8 cellular contexts compared by ENCODE assay signal in the genomic region with DNA sequence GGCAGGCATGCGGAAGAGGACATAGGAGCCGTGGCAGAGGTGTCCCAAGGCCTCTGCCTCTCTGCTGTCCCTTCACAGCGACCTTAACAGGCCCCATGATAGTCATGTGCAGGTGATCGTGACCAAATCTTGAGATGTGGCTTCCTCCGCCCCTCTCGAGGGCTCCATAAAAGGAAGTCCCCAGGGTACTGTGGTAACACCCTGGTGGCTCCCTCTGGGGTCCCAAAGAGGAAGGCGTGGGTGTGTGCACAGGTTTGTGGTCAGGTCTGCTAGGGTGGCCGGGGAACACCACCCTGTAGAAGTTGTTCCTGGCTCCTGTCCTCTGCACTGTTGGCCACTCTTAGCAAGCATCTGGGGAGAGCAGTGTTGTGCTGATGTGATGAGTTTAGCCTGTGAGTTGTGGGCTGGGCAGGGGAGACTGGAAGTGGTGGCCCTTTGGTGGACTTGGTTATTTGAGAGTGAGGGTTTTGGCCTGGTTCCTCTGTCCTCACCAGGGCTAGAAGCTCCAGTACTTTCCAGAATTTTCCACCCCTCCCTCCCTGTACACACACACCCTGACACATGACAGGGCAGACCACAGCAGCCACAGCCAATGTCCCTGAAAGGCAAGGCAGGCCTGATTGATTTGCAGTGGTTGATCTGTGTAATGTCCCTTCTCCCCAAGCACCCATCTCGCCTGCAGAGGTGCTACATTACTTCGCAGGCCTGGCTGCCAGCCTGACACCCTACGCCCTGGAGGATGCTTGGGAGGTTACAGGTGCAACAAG.
DNase-seq lines count a peak whose midpoint lies in the region; ATAC-seq and TF ChIP-seq lines count a peak whose summit lies in the region.

No MANE protein-coding gene starts in this region.

- DNase-seq in GM12864 (ENCODE audit: low read depth), result peak; percentile 87
- DNase-seq in activated T-helper 2 cell treated with anti-CD3 and anti-CD28 coated beads, Interferon-gamma antibody, Interleukin-2, Interleukin-4, amounts not matched to agents 10 μg/mL and 5 μg/mL and 100 μg/mL, durations not matched to agents 14 hours and 24 hours and 36 hours (ENCODE audit: low spot score), result peak; percentile 36
- DNase-seq in mammary epithelial cell, result no peak
- no peak for DNase-seq in NCI-H446 treated with DMSO at 0.1 percent for 48 hours (lab: John Stamatoyannopoulos, UW)
- no peak for DNase-seq in right cardiac atrium
- no peak for DNase-seq in psoas muscle

- intact Hi-C loops in activated T-helper 2 cell treated with anti-CD3 and anti-CD28 coated beads, Interferon-gamma antibody, Interleukin-2, Interleukin-4, amounts not matched to agents 10 μg/mL and 5 μg/mL and 100 μg/mL, durations not matched to agents 14 hours and 24 hours and 36 hours (cut with micrococcal nuclease), result no loop called here
- intact Hi-C loops in mammary epithelial cell (cut with micrococcal nuclease) (no loop called here), right cardiac atrium (cut with DNase I) (no loop called here), psoas muscle (cut with DNase I) (no loop called here)

- H3K4me1 Mint-ChIP-seq in activated T-helper 2 cell treated with anti-CD3 and anti-CD28 coated beads, Interferon-gamma antibody, Interleukin-2, Interleukin-4, amounts not matched to agents 10 μg/mL and 5 μg/mL and 100 μg/mL, durations not matched to agents 14 hours and 24 hours and 36 hours (ENCODE audit: low read depth), result peaks cover 33% of the 10 kb centered on the region

- 86% methylated on average over 9 of the region's 11 CpGs for WGBS in mammary epithelial cell (ENCODE audit: low coverage, missing lambda C conversion rate)
- 76% methylated on average over 11 of the region's 11 CpGs for WGBS in right cardiac atrium
- WGBS in psoas muscle, 3 donors, result 69 to 75% (median 74%) methylated on average over 11 of the region's 11 CpGs

- ATAC-seq in GM19467 (IDR thresholded peaks at IDR 0.05; ENCODE audit: unreplicated experiment) (peak; percentile 91), HG03442 (IDR thresholded peaks at IDR 0.05; ENCODE audit: unreplicated experiment) (peak; percentile 94), right cardiac atrium (no peak), psoas muscle (no peak)

- H3K4me2 ChIP-seq in mammary epithelial cell (ENCODE audit: insufficient read depth, low read depth, low read length), result no peak overlapping the region

- no peaks in the 10 kb centered on the region for H4K20me1 ChIP-seq in mammary epithelial cell (ENCODE audit: insufficient read depth, low read length)

- H3K27ac ChIP-seq in mammary epithelial cell (ENCODE audit: insufficient read depth, low read depth, low read length) (no peak overlapping the region), right cardiac atrium (ENCODE audit: low read length) (no peak overlapping the region), psoas muscle (no peak overlapping the region)

- H3K27me3 Mint-ChIP-seq in activated T-helper 2 cell treated with anti-CD3 and anti-CD28 coated beads, Interferon-gamma antibody, Interleukin-2, Interleukin-4, amounts not matched to agents 10 μg/mL and 5 μg/mL and 100 μg/mL, durations not matched to agents 14 hours and 24 hours and 36 hours (ENCODE audit: low read depth), result peaks cover 4% of the 10 kb centered on the region

- no peaks in the 10 kb centered on the region for H3K36me3 ChIP-seq in mammary epithelial cell (ENCODE audit: insufficient read depth, low read length)
- H3K36me3 ChIP-seq in psoas muscle (ENCODE audit: insufficient read depth in 1 of 2, low read depth in 1 of 2), result no peaks in the 10 kb centered on the region

- no peak overlapping the region for H3K27ac Mint-ChIP-seq in activated T-helper 2 cell treated with anti-CD3 and anti-CD28 coated beads, Interferon-gamma antibody, Interleukin-2, Interleukin-4, amounts not matched to agents 10 μg/mL and 5 μg/mL and 100 μg/mL, durations not matched to agents 14 hours and 24 hours and 36 hours

- TF ChIP-seq CTCF in GM12864 (IDR thresholded peaks at IDR 0.05; ENCODE audit: low read depth, low read length, missing control alignments), result no peak
- TF ChIP-seq CTCF in mammary epithelial cell (conservative IDR thresholded peaks at IDR 0.05 in 1 of 2, IDR thresholded peaks at IDR 0.05 in 1 of 2; ENCODE audit: extremely low read depth in 1 of 2, insufficient read depth in 1 of 2, low read depth in 1 of 2, low read length in 2 of 2), result no peak
- no peak for TF ChIP-seq CTCF in psoas muscle (IDR thresholded peaks at IDR 0.05)

- H3K4me1 ChIP-seq in mammary epithelial cell (ENCODE audit: insufficient read depth, low read length) (peaks cover 4% of the 10 kb centered on the region), right cardiac atrium (ENCODE audit: control insufficient read depth, insufficient read depth, low read length) (no peaks in the 10 kb centered on the region), psoas muscle (no peaks in the 10 kb centered on the region)

- no peaks in the 10 kb centered on the region for H3K36me3 Mint-ChIP-seq in activated T-helper 2 cell treated with anti-CD3 and anti-CD28 coated beads, Interferon-gamma antibody, Interleukin-2, Interleukin-4, amounts not matched to agents 10 μg/mL and 5 μg/mL and 100 μg/mL, durations not matched to agents 14 hours and 24 hours and 36 hours (ENCODE audit: low read depth)

- no peak overlapping the region for H2AFZ ChIP-seq in mammary epithelial cell (ENCODE audit: low read depth, low read length)

- dilution Hi-C loops in mammary epithelial cell (cut with HindIII; ENCODE audit: low sequenced_read_pairs), result no loop called here

- CTCF ChIA-PET in mammary epithelial cell (lab: Charles Lee; ENCODE audit: low non-redundant PET), result no interaction called here

- no TSS peak for BruUV-seq in mammary epithelial cell (replicated peaks; lab: Mats Ljungman, UMichigan)

- peaks cover 3% of the 10 kb centered on the region for H3K9me3 Mint-ChIP-seq in activated T-helper 2 cell treated with anti-CD3 and anti-CD28 coated beads, Interferon-gamma antibody, Interleukin-2, Interleukin-4, amounts not matched to agents 10 μg/mL and 5 μg/mL and 100 μg/mL, durations not matched to agents 14 hours and 24 hours and 36 hours

- H3K9ac ChIP-seq in mammary epithelial cell (ENCODE audit: insufficient read depth, low read length), result no peak overlapping the region

- H3K27me3 ChIP-seq in mammary epithelial cell (ENCODE audit: insufficient read depth, low read length), result peaks cover 3% of the 10 kb centered on the region
- H3K27me3 ChIP-seq in right cardiac atrium (ENCODE audit: control insufficient read depth, insufficient read depth), result no peaks in the 10 kb centered on the region
- H3K27me3 ChIP-seq in psoas muscle (ENCODE audit: insufficient read depth in 3 of 3, low read length in 2 of 3), result peaks cover 0 to 7% (median 3%) of the 10 kb centered on the region in 3 donors

- H3K4me3 ChIP-seq in GM12864 (ENCODE audit: low read depth, low read length) (no peak overlapping the region), mammary epithelial cell (replicated peaks in 1 of 3; ENCODE audit: insufficient read depth in 1 of 3, low read depth in 2 of 3, low read length in 3 of 3) (no peak overlapping the region), right cardiac atrium (ENCODE audit: low read length) (no peak overlapping the region), psoas muscle (no peak overlapping the region)

- H3K9me3 ChIP-seq in mammary epithelial cell (replicated peaks; ENCODE audit: insufficient read depth, low read length), result no peaks in the 10 kb centered on the region
- H3K9me3 ChIP-seq in right cardiac atrium (ENCODE audit: control insufficient read depth, low read length), result no peaks in the 10 kb centered on the region
- H3K9me3 ChIP-seq in psoas muscle, result no peaks in the 10 kb centered on the region

- H3K79me2 ChIP-seq in mammary epithelial cell (ENCODE audit: insufficient read depth, low read length), result no peaks in the 10 kb centered on the region

- H3K4me3 Mint-ChIP-seq in activated T-helper 2 cell treated with anti-CD3 and anti-CD28 coated beads, Interferon-gamma antibody, Interleukin-2, Interleukin-4, amounts not matched to agents 10 μg/mL and 5 μg/mL and 100 μg/mL, durations not matched to agents 14 hours and 24 hours and 36 hours (ENCODE audit: low read depth), result no peak overlapping the region

- in situ Hi-C loops in mammary epithelial cell (cut with MboI; ENCODE audit: low sequenced_read_pairs in 2 of 2), result no loop called here

Comparison
In these comparisons a context has a peak if more than half of its experiments do, and no peak if none do; other contexts are left out.
1. DNase-seq: peak in GM12864 (single experiment) and activated T-helper 2 cell treated with anti-CD3 and anti-CD28 coated beads, Interferon-gamma antibody, Interleukin-2, Interleukin-4, amounts not matched to agents 10 μg/mL and 5 μg/mL and 100 μg/mL, durations not matched to agents 14 hours and 24 hours and 36 hours (single experiment); none in mammary epithelial cell (single experiment), NCI-H446 treated with DMSO at 0.1 percent for 48 hours (single experiment), right cardiac atrium (0 of 3) and psoas muscle (0 of 2).
2. ATAC-seq: peak in GM19467 (single experiment) and HG03442 (single experiment); none in right cardiac atrium (0 of 2) and psoas muscle (0 of 4).